1 cellular context compared by ENCODE assay signal in genomic region chrX:427812-428725, GRCh38.
TF ChIP-seq lines count a peak whose summit lies in the region.

No MANE protein-coding gene starts in this region.

TF ChIP-seq in H1, 55 proteins besides CTCF, POLR2A, EP300 and RAD21 (continued from another document):
- TF ChIP-seq TAF7 (optimal IDR thresholded peaks at IDR 0.05; ENCODE audit: borderline replicate concordance, low read depth, low read length) (no peak), CHD7 (IDR thresholded peaks at IDR 0.05; ENCODE audit: insufficient replicate concordance, low read length) (no peak), CREB1 (IDR thresholded peaks at IDR 0.05) (peak; percentile 40), CHD2 (IDR thresholded peaks at IDR 0.05; ENCODE audit: low read length) (no peak), FOSL1 (IDR thresholded peaks at IDR 0.05; ENCODE audit: insufficient read depth, low read depth, low read length) (no peak), SP2 (IDR thresholded peaks at IDR 0.05; ENCODE audit: low read length) (no peak), SUZ12 (IDR thresholded peaks at IDR 0.05; ENCODE audit: low read length) (peak; percentile 28; the same call in 1 of the 2 replicates), RNF2 (IDR thresholded peaks at IDR 0.05; ENCODE audit: borderline replicate concordance, low read depth, low read length, missing control alignments, poor library complexity, severe bottlenecking) (no peak), SAP30 (IDR thresholded peaks at IDR 0.05; ENCODE audit: insufficient read depth, insufficient replicate concordance, low read length) (no peak), NRF1 (IDR thresholded peaks at IDR 0.05; ENCODE audit: low read depth, low read length) (no peak), GTF2F1 (IDR thresholded peaks at IDR 0.05; ENCODE audit: borderline replicate concordance, low read depth, low read length) (no peak), SRF (IDR thresholded peaks at IDR 0.05; ENCODE audit: low read depth, low read length) (no peak), MAFK (IDR thresholded peaks at IDR 0.05; ENCODE audit: low read depth, low read length) (no peak), RBBP5 (IDR thresholded peaks at IDR 0.05; ENCODE audit: borderline replicate concordance, low read depth, low read length) (0 out of 2 replicates have a peak, but pooled peaks have one; percentile 36), NANOG (IDR thresholded peaks at IDR 0.05; ENCODE audit: insufficient read depth, low read depth, low read length, poor library complexity, severe bottlenecking) (no peak), ATF2 (IDR thresholded peaks at IDR 0.05; ENCODE audit: low read length) (0 out of 2 replicates have a peak, but pooled peaks have one; percentile 29)
